23 cellular contexts compared by ENCODE assay signal in the genomic region with DNA sequence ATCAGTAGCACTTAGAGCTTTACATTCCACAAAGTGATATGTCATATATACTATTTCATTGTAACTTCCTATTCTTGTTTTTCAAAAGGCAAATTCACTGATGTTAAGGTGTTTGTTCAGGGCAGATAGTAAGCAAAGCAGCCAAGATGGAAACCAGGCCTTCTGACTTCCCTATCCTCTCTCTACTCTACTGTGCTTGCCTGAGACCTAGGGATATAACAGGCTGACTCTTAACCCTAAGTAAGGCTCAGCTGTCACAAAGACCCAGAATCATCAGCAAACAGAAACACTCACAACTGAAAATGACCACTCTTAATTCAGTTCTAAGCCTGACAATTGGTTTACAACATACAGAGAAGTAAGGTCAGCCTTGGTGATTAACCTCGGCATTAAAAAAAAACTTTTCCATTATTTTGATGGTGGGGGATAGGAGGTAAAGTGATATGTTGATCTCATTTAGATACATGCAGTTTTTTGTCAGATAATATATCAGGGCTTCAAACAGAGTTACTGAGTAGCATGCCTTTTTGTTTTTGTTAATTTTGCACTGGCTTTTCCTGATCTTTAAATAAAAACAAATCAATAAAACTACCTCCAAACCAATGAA.
"Had no signal": no experiment of that assay in that cellular context is flagged by ENCODE, and none has a peak within 500 bp of the region (broad histone marks: within the 10 kb centered on the region; RNA-seq: fewer than 3 reads in every experiment).

No MANE protein-coding gene starts in this region.

- FAIRE-seq: frontal cortex, small intestine, TTC549, urothelium cell line had no signal

- H3K4me3 Mint-ChIP-seq: activated CD4-positive, alpha-beta T cell treated with anti-CD3 and anti-CD28 coated beads, Interleukin-2, amount 10 ng/mL, durations not matched to agents 7 days and 5 days; activated naive CD8-positive, alpha-beta T cell treated with anti-CD3 and anti-CD28 coated beads, Interleukin-2, amount 10 ng/mL, durations not matched to agents 7 days and 5 days; activated T-helper 1 cell treated with anti-CD3 and anti-CD28 coated beads, Interleukin-12 subunit alpha, Interleukin-12 subunit beta, Interleukin-2, Interleukin-4 antibody, amounts not matched to agents 30 ng/mL and 10 ng/mL and 1 ng/mL, durations not matched to agents 14 hours and 24 hours and 36 hours; brain; central memory CD8-positive, alpha-beta T cell; naive thymus-derived CD8-positive, alpha-beta T cell had no signal

- H3K4me1 ChIP-seq: heart left ventricle, prostate gland, tibial artery had no signal

- H3K4me1 Mint-ChIP-seq: activated CD4-positive, alpha-beta T cell treated with anti-CD3 and anti-CD28 coated beads, Interleukin-2, amount 10 ng/mL, durations not matched to agents 7 days and 5 days; activated naive CD8-positive, alpha-beta T cell treated with anti-CD3 and anti-CD28 coated beads, Interleukin-2, amount 10 ng/mL, durations not matched to agents 7 days and 5 days; central memory CD8-positive, alpha-beta T cell; naive thymus-derived CD8-positive, alpha-beta T cell had no signal

- H3K4me3 ChIP-seq: heart left ventricle, lung, mucosa of descending colon, prostate gland, tibial artery had no signal

- H3K36me3 Mint-ChIP-seq: activated naive CD8-positive, alpha-beta T cell treated with anti-CD3 and anti-CD28 coated beads, Interleukin-2, amount 10 ng/mL, durations not matched to agents 7 days and 5 days; naive thymus-derived CD8-positive, alpha-beta T cell had no signal

- H3K27ac ChIP-seq: heart left ventricle, prostate gland, tibial artery had no signal

- H3K27ac Mint-ChIP-seq: activated CD4-positive, alpha-beta T cell treated with anti-CD3 and anti-CD28 coated beads, Interleukin-2, amount 10 ng/mL, durations not matched to agents 7 days and 5 days; activated naive CD8-positive, alpha-beta T cell treated with anti-CD3 and anti-CD28 coated beads, Interleukin-2, amount 10 ng/mL, durations not matched to agents 7 days and 5 days; activated T-helper 1 cell treated with anti-CD3 and anti-CD28 coated beads, Interleukin-12 subunit alpha, Interleukin-12 subunit beta, Interleukin-2, Interleukin-4 antibody, amounts not matched to agents 30 ng/mL and 10 ng/mL and 1 ng/mL, durations not matched to agents 14 hours and 24 hours and 36 hours; brain; naive thymus-derived CD8-positive, alpha-beta T cell had no signal

- ATAC-seq: heart left ventricle; left cardiac atrium; mucosa of descending colon; naive thymus-derived CD8-positive, alpha-beta T cell; right cardiac atrium had no signal

- H3K27me3 Mint-ChIP-seq: activated CD4-positive, alpha-beta T cell treated with anti-CD3 and anti-CD28 coated beads, Interleukin-2, amount 10 ng/mL, durations not matched to agents 7 days and 5 days; activated naive CD8-positive, alpha-beta T cell treated with anti-CD3 and anti-CD28 coated beads, Interleukin-2, amount 10 ng/mL, durations not matched to agents 7 days and 5 days; brain; central memory CD8-positive, alpha-beta T cell; naive thymus-derived CD8-positive, alpha-beta T cell had no signal

- H3K36me3 ChIP-seq: heart left ventricle, prostate gland, tibial artery had no signal

- H3K27me3 ChIP-seq: heart left ventricle, tibial artery had no signal

- DNase-seq: activated CD4-positive, alpha-beta T cell treated with anti-CD3 and anti-CD28 coated beads, Interleukin-2, amount 10 ng/mL, durations not matched to agents 7 days and 5 days; activated naive CD8-positive, alpha-beta T cell treated with anti-CD3 and anti-CD28 coated beads, Interleukin-2, amount 10 ng/mL, durations not matched to agents 7 days and 5 days; cortex of kidney; effector memory CD4-positive, alpha-beta T cell; heart left ventricle; left cardiac atrium; mucosa of descending colon; naive thymus-derived CD8-positive, alpha-beta T cell; nucleus accumbens; right cardiac atrium; small intestine; stimulated activated CD4-positive, alpha-beta T cell treated with anti-CD3 and anti-CD28 coated beads, Interleukin-4, amount 100 ng/mL, for 24 hours; stimulated activated naive CD4-positive, alpha-beta T cell; T-helper 2 cell; tibial artery had no signal

- H3K9me3 Mint-ChIP-seq: activated CD4-positive, alpha-beta T cell treated with anti-CD3 and anti-CD28 coated beads, Interleukin-2, amount 10 ng/mL, durations not matched to agents 7 days and 5 days; activated naive CD8-positive, alpha-beta T cell treated with anti-CD3 and anti-CD28 coated beads, Interleukin-2, amount 10 ng/mL, durations not matched to agents 7 days and 5 days; activated T-helper 1 cell treated with anti-CD3 and anti-CD28 coated beads, Interleukin-12 subunit alpha, Interleukin-12 subunit beta, Interleukin-2, Interleukin-4 antibody, amounts not matched to agents 30 ng/mL and 10 ng/mL and 1 ng/mL, durations not matched to agents 14 hours and 24 hours and 36 hours; brain; central memory CD8-positive, alpha-beta T cell; naive thymus-derived CD8-positive, alpha-beta T cell had no signal

- H3K9me3 ChIP-seq: heart left ventricle, mucosa of descending colon, prostate gland, tibial artery had no signal
